In the genomic region with DNA sequence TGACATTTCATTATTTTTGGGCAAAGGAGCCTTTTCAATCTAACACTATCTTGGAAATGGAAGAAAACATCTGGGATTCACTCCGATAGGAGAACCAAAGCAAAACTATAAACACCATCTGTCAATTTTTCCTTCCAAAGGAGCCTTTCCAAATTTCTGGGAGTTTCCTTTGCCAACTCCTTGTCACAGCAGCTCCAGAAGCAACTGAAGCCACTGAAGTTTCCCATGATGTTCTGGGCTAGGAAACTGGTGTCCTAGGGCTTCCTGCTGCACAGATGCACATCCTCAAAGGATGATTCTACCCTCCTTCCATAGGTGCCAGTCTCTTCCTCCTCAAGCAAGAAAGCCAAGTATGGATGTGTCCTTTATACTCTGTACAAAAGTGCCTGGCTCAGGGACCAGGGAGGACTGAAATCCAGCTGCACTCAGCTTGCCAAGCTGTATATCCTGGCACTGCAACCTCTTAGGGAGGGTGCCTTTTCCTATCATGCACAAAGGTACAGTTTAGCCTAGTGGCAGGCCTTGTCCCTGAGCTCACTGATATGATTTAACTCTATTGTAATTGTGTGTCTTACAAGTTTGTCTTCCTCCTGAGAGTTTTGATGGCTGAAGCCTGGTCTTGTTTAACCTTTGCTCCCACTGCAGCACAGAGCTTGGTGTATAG, we compare ENCODE assay signal across 1 cellular context.
TF ChIP-seq lines count a peak whose summit lies in the region.

No MANE protein-coding gene starts in this region.

TF ChIP-seq in A549, 52 proteins besides CTCF, POLR2A, EP300 and RAD21 (continued from another document):
- TF ChIP-seq, protein P1, sequence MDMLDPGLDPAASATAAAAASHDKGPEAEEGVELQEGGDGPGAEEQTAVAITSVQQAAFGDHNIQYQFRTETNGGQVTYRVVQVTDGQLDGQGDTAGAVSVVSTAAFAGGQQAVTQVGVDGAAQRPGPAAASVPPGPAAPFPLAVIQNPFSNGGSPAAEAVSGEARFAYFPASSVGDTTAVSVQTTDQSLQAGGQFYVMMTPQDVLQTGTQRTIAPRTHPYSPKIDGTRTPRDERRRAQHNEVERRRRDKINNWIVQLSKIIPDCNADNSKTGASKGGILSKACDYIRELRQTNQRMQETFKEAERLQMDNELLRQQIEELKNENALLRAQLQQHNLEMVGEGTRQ (IDR thresholded peaks at IDR 0.05): no peak
